18 cellular contexts compared by ENCODE assay signal in the genomic region with DNA sequence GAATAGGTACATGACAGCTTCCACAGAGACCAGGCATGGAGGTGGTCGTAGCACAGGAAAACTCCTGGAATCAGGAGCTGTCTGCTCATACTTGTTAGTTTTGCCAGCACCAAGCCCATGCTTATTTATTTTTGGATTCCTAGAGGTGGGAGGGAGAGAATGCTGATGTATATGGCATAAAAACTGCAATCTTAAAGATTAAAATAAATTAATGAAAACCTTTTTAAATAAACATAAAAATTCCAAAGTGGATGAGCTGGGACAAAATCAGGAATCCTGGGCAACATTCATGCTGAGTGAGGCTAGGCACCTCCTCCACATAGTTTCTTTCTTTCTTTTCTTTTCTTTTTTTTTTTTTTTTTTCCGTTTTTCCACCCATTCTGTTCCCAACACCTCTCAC. TPM values are rescaled to one million over a fixed set of nuclear protein-coding genes. Genes with fewer than 3 reads are reported as not detected.
A peak's percentile ranks its signal among the peaks of the same experiment; 100 is the strongest.
DNase-seq lines count a peak whose midpoint lies in the region; ATAC-seq and TF ChIP-seq lines count a peak whose summit lies in the region.
"Had no signal": no experiment of that assay in that cellular context is flagged by ENCODE, and none has a peak within 500 bp of the region (broad histone marks: within the 10 kb centered on the region; RNA-seq: fewer than 3 reads in every experiment).

No MANE protein-coding gene starts in this region.

- no peaks in the 10 kb centered on the region for H3K27me3 Mint-ChIP-seq in dendritic cell treated with granulocyte-macrophage colony-stimulating factor and Interleukin-4, amounts not matched to agents 40 ng/mL and 50 ng/mL, for 4 days
- H3K27me3 Mint-ChIP-seq: CD4-positive, alpha-beta T cell had no signal

- no peaks in the 10 kb centered on the region for H3K9me3 Mint-ChIP-seq in dendritic cell treated with granulocyte-macrophage colony-stimulating factor and Interleukin-4, amounts not matched to agents 40 ng/mL and 50 ng/mL, for 4 days
- H3K9me3 Mint-ChIP-seq: CD14-positive monocyte; CD4-positive, alpha-beta T cell; CD8-positive, alpha-beta memory T cell had no signal

- TF ChIP-seq CTCF in GM13977 (IDR thresholded peaks at IDR 0.05; ENCODE audit: extremely low read depth, insufficient read depth, missing control alignments): no peak

- ATAC-seq in GM18517 (IDR thresholded peaks at IDR 0.05; ENCODE audit: unreplicated experiment): no peak

- in situ Hi-C loops in GM13977 (cut with MboI; ENCODE audit: low pct_unique_long_range_greater_than_20kb, low sequenced_read_pairs, unreplicated experiment): loop anchor here (25.0 kb wide), 1 partner anchor 153 kb away; no protein-coding TSS in a partner anchor

- H3K4me3 ChIP-seq in H7 (ENCODE audit: insufficient read depth, low read depth, low read length): no peak overlapping the region
- H3K4me3 ChIP-seq: BLaER1 treated with 17β-estradiol and CSF1 and Interleukin-3, amounts not matched to agents 10 nM and 100 nM had no signal

- intact Hi-C loops in dendritic cell treated with granulocyte-macrophage colony-stimulating factor and Interleukin-4, amounts not matched to agents 40 ng/mL and 50 ng/mL, for 4 days (cut with micrococcal nuclease): loop anchor here (2.0 kb wide), 1 partner anchor 13 kb away; no protein-coding TSS in a partner anchor

- no peaks in the 10 kb centered on the region for H3K36me3 ChIP-seq in H7 (replicated peaks; ENCODE audit: control insufficient read depth, insufficient read depth, low read length)
- H3K36me3 ChIP-seq: BE2C; BLaER1 treated with 17β-estradiol and CSF1 and Interleukin-3, amounts not matched to agents 10 nM and 100 nM had no signal

- H3K36me3 Mint-ChIP-seq in dendritic cell treated with granulocyte-macrophage colony-stimulating factor and Interleukin-4, amounts not matched to agents 40 ng/mL and 50 ng/mL, for 4 days (ENCODE audit: low read depth): peaks cover 66% of the 10 kb centered on the region

- H3K4me1 Mint-ChIP-seq in dendritic cell treated with granulocyte-macrophage colony-stimulating factor and Interleukin-4, amounts not matched to agents 40 ng/mL and 50 ng/mL, for 4 days (ENCODE audit: low read depth): peaks cover 79% of the 10 kb centered on the region
- H3K4me1 Mint-ChIP-seq: CD8-positive, alpha-beta memory T cell had no signal

- H3K4me3 Mint-ChIP-seq in dendritic cell treated with granulocyte-macrophage colony-stimulating factor and Interleukin-4, amounts not matched to agents 40 ng/mL and 50 ng/mL, for 4 days: no peak overlapping the region
- H3K4me3 Mint-ChIP-seq: CD14-positive monocyte; CD4-positive, alpha-beta T cell; CD8-positive, alpha-beta memory T cell had no signal

- DNase-seq in EH (ENCODE audit: low read depth) (peak; percentile 72), kidney glomerular epithelial cell (lab: John Stamatoyannopoulos, UW) (peak; percentile 49), H7 (no peak), GM13977 (ENCODE audit: low spot score) (no peak)
- DNase-seq: AML-193; BE2C; CD4-positive, alpha-beta T cell; CD8-positive, alpha-beta memory T cell; DMS 273 treated with DMSO at 0.1 percent for 48 hours; DMS79; GF-D8; GOT3; HCEC 1CT had no signal

- H3K27ac Mint-ChIP-seq in dendritic cell treated with granulocyte-macrophage colony-stimulating factor and Interleukin-4, amounts not matched to agents 40 ng/mL and 50 ng/mL, for 4 days: peak overlapping the region; percentile 78
- H3K27ac Mint-ChIP-seq: CD4-positive, alpha-beta T cell; CD8-positive, alpha-beta memory T cell had no signal

- H3K27me3 ChIP-seq in H7 (ENCODE audit: control insufficient read depth, insufficient read depth, low read length): no peaks in the 10 kb centered on the region
- H3K27me3 ChIP-seq: BE2C; BLaER1 treated with 17β-estradiol and CSF1 and Interleukin-3, amounts not matched to agents 10 nM and 100 nM had no signal

RNA-seq across cellular contexts. Expression of gene BCL6, which starts 14.3 kb away (rescaled TPM):
- total RNA-seq in H7 (2014; rRNA removed; shearing (Covaris generic)): 2.8 and 6.8 TPM in 2 replicates

RNA-seq across cellular contexts. Expression of gene RTP2, which starts 57.2 kb away (rescaled TPM):
- not detected in 2 replicates for total RNA-seq in H7 (2014; rRNA removed; shearing (Covaris generic))
- total RNA-seq: CD4-positive, alpha-beta T cell; CD8-positive, alpha-beta memory T cell; G401 had no signal

Comparison
In these comparisons a context has a peak if more than half of its experiments do, and no peak if none do; other contexts are left out.
1. DNase-seq: peak in EH (single experiment) and kidney glomerular epithelial cell (single experiment); none in H7 (single experiment) and GM13977 (single experiment).